8 cellular contexts compared by ENCODE assay signal in the genomic region with DNA sequence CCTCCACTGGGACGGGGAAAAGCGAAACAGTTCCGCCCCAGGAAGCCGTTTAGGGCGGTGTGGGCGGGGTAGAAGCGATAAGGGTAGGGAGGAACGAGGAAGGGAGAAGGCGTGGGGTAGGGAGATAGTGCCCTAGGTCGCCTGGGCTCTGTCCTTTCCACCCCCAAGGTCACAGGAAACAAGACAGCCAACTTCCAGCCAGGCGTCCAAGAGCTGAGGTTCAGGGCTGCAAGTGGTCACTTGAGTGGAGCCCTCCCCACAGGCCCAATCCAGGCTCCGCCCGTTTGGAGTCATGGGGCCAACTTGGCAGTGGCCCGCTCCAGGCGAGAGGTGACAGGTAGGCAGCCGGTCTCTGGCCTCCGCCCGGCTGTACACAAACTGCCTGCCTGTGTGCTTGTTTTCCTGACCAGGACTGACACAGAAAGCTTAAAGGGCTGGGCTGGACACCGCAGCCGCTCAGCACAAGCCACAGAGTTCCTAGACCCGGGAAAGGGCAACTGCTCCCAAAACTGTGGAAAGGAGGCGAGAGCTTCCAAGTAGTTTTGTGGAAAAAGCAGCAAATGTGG. TPM values are rescaled to one million over a fixed set of nuclear protein-coding genes. Genes with fewer than 3 reads are reported as not detected.
DNase-seq lines count a peak whose midpoint lies in the region; ATAC-seq and TF ChIP-seq lines count a peak whose summit lies in the region.

A gene with protein sequence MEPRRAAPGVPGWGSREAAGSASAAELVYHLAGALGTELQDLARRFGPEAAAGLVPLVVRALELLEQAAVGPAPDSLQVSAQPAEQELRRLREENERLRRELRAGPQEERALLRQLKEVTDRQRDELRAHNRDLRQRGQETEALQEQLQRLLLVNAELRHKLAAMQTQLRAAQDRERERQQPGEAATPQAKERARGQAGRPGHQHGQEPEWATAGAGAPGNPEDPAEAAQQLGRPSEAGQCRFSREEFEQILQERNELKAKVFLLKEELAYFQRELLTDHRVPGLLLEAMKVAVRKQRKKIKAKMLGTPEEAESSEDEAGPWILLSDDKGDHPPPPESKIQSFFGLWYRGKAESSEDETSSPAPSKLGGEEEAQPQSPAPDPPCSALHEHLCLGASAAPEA (minus strand): TSS at position 23 of the 566 bp plus-strand sequence. CDS start 62 bp downstream, outside the sequence.

- peaks cover 33% of the 10 kb centered on the region for H3K36me3 ChIP-seq in GM06990 (ENCODE audit: control insufficient read depth, insufficient read depth, low read length)

- no peak for DNase-seq in GM06990 (ENCODE audit: extremely low read depth, insufficient read length)
- DNase-seq in HuH-7 (ENCODE audit: low spot score), result peak; percentile 47
- DNase-seq in WTC11 (ENCODE audit: low spot score), result peak; percentile 57
- peak; percentile 49 for DNase-seq in fibroblast of the aortic adventitia (ENCODE audit: low read depth)
- no peak for DNase-seq in DMS114 treated with DMSO at 0.1 percent for 48 hours (lab: John Stamatoyannopoulos, UW; ENCODE audit: unreplicated experiment)

- H3K27me3 Mint-ChIP-seq in WTC11 (ENCODE audit: low read depth), result no peaks in the 10 kb centered on the region; the same call in 1 of the 2 replicates
- peaks cover 9% of the 10 kb centered on the region for H3K27me3 Mint-ChIP-seq in nephron (ENCODE audit: low read depth)

- ATAC-seq in WTC11 (peak; percentile 11), HG02885 (IDR thresholded peaks at IDR 0.05; ENCODE audit: poor library complexity, unreplicated experiment) (no peak), GM21390 (IDR thresholded peaks at IDR 0.05; ENCODE audit: unreplicated experiment) (no peak)

- no peaks in the 10 kb centered on the region for H3K27me3 ChIP-seq in GM06990 (replicated peaks; ENCODE audit: control insufficient read depth, insufficient read depth, low read length)

- POLR2A ChIA-PET in WTC11 (lab: Charles Lee), result interaction anchor here (1.0 to 2.3 kb wide), 8 partner anchors 11 to 133 kb away, joined by 3 to 12 read pairs (median 6); partner anchors contain the start of genes INPP5K and SLC43A2

- H3K4me3 Mint-ChIP-seq in WTC11, result peak within 1 kb of the TSS; percentile 72
- H3K4me3 Mint-ChIP-seq in nephron, result peak within 1 kb of the TSS; percentile 71 to 72 (median 71)

- CTCF ChIA-PET in WTC11 (lab: Charles Lee), result interaction anchor here (0.7 to 7.2 kb wide), 38 partner anchors 9 to 442 kb away, joined by 3 to 133 read pairs (median 7); partner anchors contain the start of genes INPP5K, PRPF8 and SLC43A2

- peak within 1 kb of the TSS; percentile 65 for H3K4me3 ChIP-seq in GM06990 (replicated peaks; ENCODE audit: low read depth, low read length)
- peak within 1 kb of the TSS; percentile 68 for H3K4me3 ChIP-seq in fibroblast of the aortic adventitia (ENCODE audit: low read depth, low read length)

- H3K36me3 Mint-ChIP-seq in WTC11, result peaks cover 42% of the 10 kb centered on the region
- H3K36me3 Mint-ChIP-seq in nephron (ENCODE audit: low read depth), result peaks cover 42% of the 10 kb centered on the region

- H3K27ac Mint-ChIP-seq in WTC11 (peak within 1 kb of the TSS; percentile 32; the same call in 1 of the 2 replicates), nephron (peak within 1 kb of the TSS in 1 of 3 experiments; percentile 57)

- peaks cover 22% of the 10 kb centered on the region for H3K4me1 Mint-ChIP-seq in WTC11
- peaks cover 15% of the 10 kb centered on the region for H3K4me1 Mint-ChIP-seq in nephron

- no peaks in the 10 kb centered on the region for H3K9me3 Mint-ChIP-seq in WTC11
- no peaks in the 10 kb centered on the region for H3K9me3 Mint-ChIP-seq in nephron

- no peak for TF ChIP-seq CTCF in GM06990 (IDR thresholded peaks at IDR 0.05; ENCODE audit: insufficient read depth, low read length, poor library complexity, severe bottlenecking)
- TF ChIP-seq CTCF in WTC11 (IDR thresholded peaks at IDR 0.05), result no peak
- no peak for TF ChIP-seq CTCF in fibroblast of the aortic adventitia (IDR thresholded peaks at IDR 0.05; ENCODE audit: insufficient read depth, low read length)
- no peak for TF ChIP-seq CTCF in nephron (IDR thresholded peaks at IDR 0.05; ENCODE audit: unreplicated experiment in 3 of 3)

TF ChIP-seq in WTC11, 78 proteins besides CTCF, POLR2A, EP300 and RAD21:
- TF ChIP-seq, protein P1, sequence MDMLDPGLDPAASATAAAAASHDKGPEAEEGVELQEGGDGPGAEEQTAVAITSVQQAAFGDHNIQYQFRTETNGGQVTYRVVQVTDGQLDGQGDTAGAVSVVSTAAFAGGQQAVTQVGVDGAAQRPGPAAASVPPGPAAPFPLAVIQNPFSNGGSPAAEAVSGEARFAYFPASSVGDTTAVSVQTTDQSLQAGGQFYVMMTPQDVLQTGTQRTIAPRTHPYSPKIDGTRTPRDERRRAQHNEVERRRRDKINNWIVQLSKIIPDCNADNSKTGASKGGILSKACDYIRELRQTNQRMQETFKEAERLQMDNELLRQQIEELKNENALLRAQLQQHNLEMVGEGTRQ (CRISPR knock-in tag; IDR thresholded peaks at IDR 0.05), result peak; percentile 35
- TF ChIP-seq EMX1 (CRISPR knock-in tag; IDR thresholded peaks at IDR 0.05) (no peak; the same call in 1 of the 2 replicates), ESRRA (CRISPR knock-in tag; IDR thresholded peaks at IDR 0.05; ENCODE audit: borderline replicate concordance) (peak; percentile 60), GABPB1 (CRISPR knock-in tag; IDR thresholded peaks at IDR 0.05) (0 out of 2 replicates have a peak, but pooled peaks have one; percentile 26), ZNF416 (CRISPR knock-in tag; IDR thresholded peaks at IDR 0.05) (no peak), ELF4 (CRISPR knock-in tag; IDR thresholded peaks at IDR 0.05; ENCODE audit: low read depth) (no peak)

RNA-seq across cellular contexts. Expression of the gene that starts here (rescaled TPM):
- total RNA-seq in WTC11 (2021) (10.2 to 13.8 TPM (median 11.7 TPM) in 3 replicates), fibroblast of the aortic adventitia (ENCODE audit: low replicate concordance) (9.7 and 10.7 TPM in 2 replicates)

Comparison
In these comparisons a context has a peak if more than half of its experiments do, and no peak if none do; other contexts are left out.
1. DNase-seq: peak in HuH-7 (single experiment), WTC11 (single experiment) and fibroblast of the aortic adventitia (single experiment); none in GM06990 (single experiment) and DMS114 treated with DMSO at 0.1 percent for 48 hours (single experiment).